Comparison of ENCODE assay signal across 9 cellular contexts in genomic region chr11:18321622-18321990, GRCh38. TPM values are rescaled to one million over a fixed set of nuclear protein-coding genes. Genes with fewer than 3 reads are reported as not detected.
A peak's percentile ranks its signal among the peaks of the same experiment; 100 is the strongest.
DNase-seq lines count a peak whose midpoint lies in the region; ATAC-seq and TF ChIP-seq lines count a peak whose summit lies in the region.
"Had no signal": no experiment of that assay in that cellular context is flagged by ENCODE, and none has a peak within 500 bp of the region (broad histone marks: within the 10 kb centered on the region; RNA-seq: fewer than 3 reads in every experiment).

No MANE protein-coding gene starts in this region.

- POLR2A ChIA-PET in activated CD4-positive, alpha-beta memory T cell treated with anti-CD3 and anti-CD28 coated beads, Interleukin-2, amount 10 ng/mL, durations not matched to agents 7 days and 5 days (lab: Charles Lee) = interaction anchor here (0.8 to 4.7 kb wide), 28 partner anchors 9 to 312 kb away, joined by 3 to 151 read pairs (median 6); partner anchors contain the start of genes LDHA, SAA2, SAAL1 and SPTY2D1

- DNase-seq in activated naive CD4-positive, alpha-beta T cell treated with anti-CD3 and anti-CD28 coated beads for 36 hours = no peak
- no peak for DNase-seq in activated naive CD4-positive, alpha-beta T cell treated with anti-CD3 and anti-CD28 coated beads, Interleukin-2, amount 50 U/mL, for 16 hours
- DNase-seq in activated CD4-positive, alpha-beta memory T cell treated with anti-CD3 and anti-CD28 coated beads, Interleukin-2, amount 10 ng/mL, durations not matched to agents 7 days and 5 days = no peak
- no peak for DNase-seq in stimulated activated naive CD8-positive, alpha-beta T cell treated with anti-CD3 and anti-CD28 coated beads, Interleukin-15, Interleukin-2, amounts not matched to agents 100 U/mL and 50 U/mL, for 24 hours
- DNase-seq in erythroblast (lab: John Stamatoyannopoulos, UW) = no peak
- no peak for DNase-seq in GM10266 (ENCODE audit: extremely low spot score)

- intact Hi-C loops in activated naive CD4-positive, alpha-beta T cell treated with anti-CD3 and anti-CD28 coated beads for 36 hours (cut with micrococcal nuclease) = loop anchor here (2.0 to 5.0 kb wide), 4 partner anchors 27 to 919 kb away; partner anchors contain the start of gene E2F8

- H3K4me1 Mint-ChIP-seq in activated naive CD4-positive, alpha-beta T cell treated with anti-CD3 and anti-CD28 coated beads for 36 hours (ENCODE audit: low read depth) = peaks cover 62% of the 10 kb centered on the region
- H3K4me1 Mint-ChIP-seq in activated CD4-positive, alpha-beta memory T cell treated with anti-CD3 and anti-CD28 coated beads, Interleukin-2, amount 10 ng/mL, durations not matched to agents 7 days and 5 days = peaks cover 64% of the 10 kb centered on the region

- ATAC-seq in HG03175 (IDR thresholded peaks at IDR 0.05; ENCODE audit: unreplicated experiment) = peak; percentile 3
- peak; percentile 2 for ATAC-seq in stimulated activated naive CD8-positive, alpha-beta T cell treated with anti-CD3 and anti-CD28 coated beads, Interleukin-15, Interleukin-2, amounts not matched to agents 100 U/mL and 50 U/mL, for 24 hours

- no peaks in the 10 kb centered on the region for H3K27me3 Mint-ChIP-seq in activated naive CD4-positive, alpha-beta T cell treated with anti-CD3 and anti-CD28 coated beads for 36 hours (ENCODE audit: low read depth)
- no peaks in the 10 kb centered on the region for H3K27me3 Mint-ChIP-seq in activated CD4-positive, alpha-beta memory T cell treated with anti-CD3 and anti-CD28 coated beads, Interleukin-2, amount 10 ng/mL, durations not matched to agents 7 days and 5 days

- CTCF ChIA-PET in activated naive CD4-positive, alpha-beta T cell treated with anti-CD3 and anti-CD28 coated beads for 36 hours (lab: Charles Lee) = interaction anchor here (1.5 to 2.9 kb wide), 4 partner anchors 62 to 400 kb away, joined by 3 to 7 read pairs (median 5); no protein-coding TSS in a partner anchor
- CTCF ChIA-PET in activated CD4-positive, alpha-beta memory T cell treated with anti-CD3 and anti-CD28 coated beads, Interleukin-2, amount 10 ng/mL, durations not matched to agents 7 days and 5 days (lab: Charles Lee) = interaction anchor here (1.1 to 3.8 kb wide), 9 partner anchors 14 to 400 kb away, joined by 3 to 29 read pairs (median 5); partner anchors contain the start of genes LDHA and SAAL1

- peak overlapping the region; percentile 100 for H3K27ac Mint-ChIP-seq in activated naive CD4-positive, alpha-beta T cell treated with anti-CD3 and anti-CD28 coated beads for 36 hours
- H3K27ac Mint-ChIP-seq in activated CD4-positive, alpha-beta memory T cell treated with anti-CD3 and anti-CD28 coated beads, Interleukin-2, amount 10 ng/mL, durations not matched to agents 7 days and 5 days = peak overlapping the region; percentile 96

- H3K4me3 ChIP-seq in iPS-11a (ENCODE audit: low read depth, low read length) = peak overlapping the region; percentile 95

- no peak for TF ChIP-seq POLR2A in erythroblast (IDR thresholded peaks at IDR 0.05; ENCODE audit: low read length)

- H3K4me3 Mint-ChIP-seq in activated naive CD4-positive, alpha-beta T cell treated with anti-CD3 and anti-CD28 coated beads for 36 hours = peak overlapping the region; percentile 98
- peak overlapping the region; percentile 98 for H3K4me3 Mint-ChIP-seq in activated CD4-positive, alpha-beta memory T cell treated with anti-CD3 and anti-CD28 coated beads, Interleukin-2, amount 10 ng/mL, durations not matched to agents 7 days and 5 days

- H3K9me3 Mint-ChIP-seq in activated naive CD4-positive, alpha-beta T cell treated with anti-CD3 and anti-CD28 coated beads for 36 hours = no peaks in the 10 kb centered on the region
- H3K9me3 Mint-ChIP-seq in activated CD4-positive, alpha-beta memory T cell treated with anti-CD3 and anti-CD28 coated beads, Interleukin-2, amount 10 ng/mL, durations not matched to agents 7 days and 5 days = no peaks in the 10 kb centered on the region

- TF ChIP-seq CTCF in GM10266 (IDR thresholded peaks at IDR 0.05; ENCODE audit: control insufficient read depth, insufficient read depth, low read depth, missing control alignments) = no peak

- peaks cover 24% of the 10 kb centered on the region for H3K36me3 Mint-ChIP-seq in activated naive CD4-positive, alpha-beta T cell treated with anti-CD3 and anti-CD28 coated beads for 36 hours (ENCODE audit: low read depth)
- peaks cover 36% of the 10 kb centered on the region for H3K36me3 Mint-ChIP-seq in activated CD4-positive, alpha-beta memory T cell treated with anti-CD3 and anti-CD28 coated beads, Interleukin-2, amount 10 ng/mL, durations not matched to agents 7 days and 5 days (ENCODE audit: low read depth)

RNA-seq across cellular contexts. Expression of gene HPS5, which starts 0.3 kb away (rescaled TPM):
- 10 to 100 TPM; 21.7 to 21.9 TPM for total RNA-seq in activated naive CD4-positive, alpha-beta T cell treated with anti-CD3 and anti-CD28 coated beads for 36 hours
- 10 to 100 TPM; 20.3 to 22.6 TPM for total RNA-seq in activated CD4-positive, alpha-beta memory T cell treated with anti-CD3 and anti-CD28 coated beads, Interleukin-2, amount 10 ng/mL, durations not matched to agents 7 days and 5 days

RNA-seq across cellular contexts. Expression of gene GTF2H1, which starts 0.8 kb away (rescaled TPM):
- total RNA-seq in activated naive CD4-positive, alpha-beta T cell treated with anti-CD3 and anti-CD28 coated beads for 36 hours = 10 to 100 TPM; 33.4 to 34.1 TPM
- total RNA-seq in activated CD4-positive, alpha-beta memory T cell treated with anti-CD3 and anti-CD28 coated beads, Interleukin-2, amount 10 ng/mL, durations not matched to agents 7 days and 5 days = 10 to 100 TPM; 47.0 to 48.2 TPM

RNA-seq across cellular contexts. Expression of gene SAA1, which starts 55.5 kb away (rescaled TPM):
- not detected for total RNA-seq in activated naive CD4-positive, alpha-beta T cell treated with anti-CD3 and anti-CD28 coated beads for 36 hours
- total RNA-seq in activated CD4-positive, alpha-beta memory T cell treated with anti-CD3 and anti-CD28 coated beads, Interleukin-2, amount 10 ng/mL, durations not matched to agents 7 days and 5 days = not detected
- total RNA-seq: lung microvascular endothelial cell had no signal
